Comparison of ENCODE assay signal across 39 cellular contexts in genomic region chr18:13096232-13096631, GRCh38.
"Had no signal": no experiment of that assay in that cellular context is flagged by ENCODE, and none has a peak within 500 bp of the region (broad histone marks: within the 10 kb centered on the region; RNA-seq: fewer than 3 reads in every experiment).

No MANE protein-coding gene starts in this region.

- H3K4me3 ChIP-seq: ascending aorta, cardiac muscle cell had no signal

- H3K4me1 Mint-ChIP-seq: activated CD4-positive, alpha-beta memory T cell treated with anti-CD3 and anti-CD28 coated beads, Interleukin-2, amount 10 ng/mL, durations not matched to agents 7 days and 5 days; activated CD4-positive, alpha-beta T cell treated with anti-CD3 and anti-CD28 coated beads for 36 hours; activated CD4-positive, alpha-beta T cell treated with anti-CD3 and anti-CD28 coated beads, Interleukin-2, amount 10 ng/mL, durations not matched to agents 7 days and 5 days; activated CD8-positive, alpha-beta memory T cell treated with anti-CD3 and anti-CD28 coated beads, Interleukin-2, amount 10 ng/mL, durations not matched to agents 7 days and 5 days; activated naive CD4-positive, alpha-beta T cell treated with anti-CD3 and anti-CD28 coated beads, Interleukin-2, amount 50 U/mL, for 24 hours; activated naive CD8-positive, alpha-beta T cell treated with anti-CD3 and anti-CD28 coated beads, Interleukin-2, amount 10 ng/mL, durations not matched to agents 7 days and 5 days; activated naive CD8-positive, alpha-beta T cell treated with anti-CD3 and anti-CD28 coated beads, Interleukin-2, amount 50 U/mL, for 24 hours; brain; central memory CD8-positive, alpha-beta T cell; WTC11 had no signal

- H3K4me1 ChIP-seq: ascending aorta had no signal

- H3K27me3 Mint-ChIP-seq: activated CD4-positive, alpha-beta memory T cell treated with anti-CD3 and anti-CD28 coated beads, Interleukin-2, amount 10 ng/mL, durations not matched to agents 7 days and 5 days; activated CD4-positive, alpha-beta T cell treated with anti-CD3 and anti-CD28 coated beads for 36 hours; activated CD4-positive, alpha-beta T cell treated with anti-CD3 and anti-CD28 coated beads, Interleukin-2, amount 10 ng/mL, durations not matched to agents 7 days and 5 days; activated CD8-positive, alpha-beta memory T cell treated with anti-CD3 and anti-CD28 coated beads, Interleukin-2, amount 10 ng/mL, durations not matched to agents 7 days and 5 days; activated naive CD4-positive, alpha-beta T cell treated with anti-CD3 and anti-CD28 coated beads, Interleukin-2, amount 50 U/mL, for 24 hours; activated naive CD8-positive, alpha-beta T cell; activated naive CD8-positive, alpha-beta T cell treated with anti-CD3 and anti-CD28 coated beads, Interleukin-2, amount 10 ng/mL, durations not matched to agents 7 days and 5 days; activated naive CD8-positive, alpha-beta T cell treated with anti-CD3 and anti-CD28 coated beads, Interleukin-2, amount 50 U/mL, for 24 hours; activated T-cell treated with anti-CD3 and anti-CD28 coated beads, Interleukin-2, amount 50 U/mL, for 24 hours; brain; central memory CD8-positive, alpha-beta T cell had no signal

- H3K27ac ChIP-seq: ascending aorta, cardiac muscle cell, VCaP had no signal

- H3K27me3 ChIP-seq: ascending aorta, cardiac muscle cell had no signal

- ATAC-seq: activated CD4-positive, alpha-beta T cell treated with anti-CD3 and anti-CD28 coated beads for 36 hours; activated CD4-positive, CD25-positive, alpha-beta regulatory T cell treated with anti-CD3 and anti-CD28 coated beads, Interleukin-2, amount 50 U/mL, for 24 hours; activated CD8-positive, alpha-beta memory T cell treated with anti-CD3 and anti-CD28 coated beads, Interleukin-2, amount 10 ng/mL, durations not matched to agents 7 days and 5 days; activated CD8-positive, alpha-beta T cell treated with anti-CD3 and anti-CD28 coated beads, Interleukin-2, amount 10 ng/mL, durations not matched to agents 7 days and 5 days; activated naive CD8-positive, alpha-beta T cell treated with anti-CD3 and anti-CD28 coated beads, Interleukin-2, amount 50 U/mL, for 24 hours; WTC11 had no signal

- H3K4me3 Mint-ChIP-seq: activated CD4-positive, alpha-beta memory T cell treated with anti-CD3 and anti-CD28 coated beads, Interleukin-2, amount 10 ng/mL, durations not matched to agents 7 days and 5 days; activated CD4-positive, alpha-beta T cell treated with anti-CD3 and anti-CD28 coated beads for 36 hours; activated CD4-positive, alpha-beta T cell treated with anti-CD3 and anti-CD28 coated beads, Interleukin-2, amount 10 ng/mL, durations not matched to agents 7 days and 5 days; activated CD8-positive, alpha-beta memory T cell treated with anti-CD3 and anti-CD28 coated beads, Interleukin-2, amount 10 ng/mL, durations not matched to agents 7 days and 5 days; activated CD8-positive, alpha-beta T cell treated with anti-CD3 and anti-CD28 coated beads, Interleukin-2, amount 10 ng/mL, durations not matched to agents 7 days and 5 days; activated naive CD4-positive, alpha-beta T cell treated with anti-CD3 and anti-CD28 coated beads, Interleukin-2, amount 50 U/mL, for 24 hours; activated naive CD8-positive, alpha-beta T cell; activated naive CD8-positive, alpha-beta T cell treated with anti-CD3 and anti-CD28 coated beads, Interleukin-2, amount 10 ng/mL, durations not matched to agents 7 days and 5 days; activated naive CD8-positive, alpha-beta T cell treated with anti-CD3 and anti-CD28 coated beads, Interleukin-2, amount 50 U/mL, for 24 hours; activated T-cell treated with anti-CD3 and anti-CD28 coated beads, Interleukin-2, amount 50 U/mL, for 24 hours; brain; central memory CD8-positive, alpha-beta T cell; T-helper 1 cell treated with Interleukin-12 subunit alpha and Interleukin-12 subunit beta and Interleukin-4 antibody, amounts not matched to agents 30 μg/mL and 1 μg/mL, for 36 hours; T-helper 2 cell treated with Interferon-gamma antibody and Interleukin-4, amounts not matched to agents 5 μg/mL and 100 μg/mL, for 36 hours; WTC11 had no signal

- H3K27ac Mint-ChIP-seq: activated CD4-positive, alpha-beta memory T cell treated with anti-CD3 and anti-CD28 coated beads, Interleukin-2, amount 10 ng/mL, durations not matched to agents 7 days and 5 days; activated CD4-positive, alpha-beta T cell treated with anti-CD3 and anti-CD28 coated beads for 36 hours; activated CD4-positive, alpha-beta T cell treated with anti-CD3 and anti-CD28 coated beads, Interleukin-2, amount 10 ng/mL, durations not matched to agents 7 days and 5 days; activated CD8-positive, alpha-beta memory T cell treated with anti-CD3 and anti-CD28 coated beads, Interleukin-2, amount 10 ng/mL, durations not matched to agents 7 days and 5 days; activated CD8-positive, alpha-beta T cell treated with anti-CD3 and anti-CD28 coated beads, Interleukin-2, amount 10 ng/mL, durations not matched to agents 7 days and 5 days; activated naive CD4-positive, alpha-beta T cell treated with anti-CD3 and anti-CD28 coated beads, Interleukin-2, amount 50 U/mL, for 24 hours; activated naive CD8-positive, alpha-beta T cell; activated naive CD8-positive, alpha-beta T cell treated with anti-CD3 and anti-CD28 coated beads, Interleukin-2, amount 10 ng/mL, durations not matched to agents 7 days and 5 days; activated naive CD8-positive, alpha-beta T cell treated with anti-CD3 and anti-CD28 coated beads, Interleukin-2, amount 50 U/mL, for 24 hours; activated T-cell treated with anti-CD3 and anti-CD28 coated beads, Interleukin-2, amount 50 U/mL, for 24 hours; activated T-helper 2 cell treated with anti-CD3 and anti-CD28 coated beads, Interferon-gamma antibody, Interleukin-2, Interleukin-4, amounts not matched to agents 10 μg/mL and 5 μg/mL and 100 μg/mL, durations not matched to agents 14 hours and 24 hours and 36 hours; brain; T-helper 1 cell treated with Interleukin-12 subunit alpha and Interleukin-12 subunit beta and Interleukin-4 antibody, amounts not matched to agents 30 μg/mL and 1 μg/mL, for 36 hours; T-helper 2 cell treated with Interferon-gamma antibody and Interleukin-4, amounts not matched to agents 5 μg/mL and 100 μg/mL, for 36 hours; WTC11 had no signal

- H3K9me3 Mint-ChIP-seq: activated CD4-positive, alpha-beta memory T cell treated with anti-CD3 and anti-CD28 coated beads, Interleukin-2, amount 10 ng/mL, durations not matched to agents 7 days and 5 days; activated CD4-positive, alpha-beta T cell treated with anti-CD3 and anti-CD28 coated beads, Interleukin-2, amount 10 ng/mL, durations not matched to agents 7 days and 5 days; activated naive CD4-positive, alpha-beta T cell treated with anti-CD3 and anti-CD28 coated beads, Interleukin-2, amount 50 U/mL, for 24 hours; activated naive CD8-positive, alpha-beta T cell treated with anti-CD3 and anti-CD28 coated beads, Interleukin-2, amount 10 ng/mL, durations not matched to agents 7 days and 5 days; activated naive CD8-positive, alpha-beta T cell treated with anti-CD3 and anti-CD28 coated beads, Interleukin-2, amount 50 U/mL, for 24 hours; activated T-cell treated with anti-CD3 and anti-CD28 coated beads, Interleukin-2, amount 50 U/mL, for 24 hours; activated T-helper 2 cell treated with anti-CD3 and anti-CD28 coated beads, Interferon-gamma antibody, Interleukin-2, Interleukin-4, amounts not matched to agents 10 μg/mL and 5 μg/mL and 100 μg/mL, durations not matched to agents 14 hours and 24 hours and 36 hours; central memory CD8-positive, alpha-beta T cell; T-helper 1 cell treated with Interleukin-12 subunit alpha and Interleukin-12 subunit beta and Interleukin-4 antibody, amounts not matched to agents 30 μg/mL and 1 μg/mL, for 36 hours; T-helper 2 cell treated with Interferon-gamma antibody and Interleukin-4, amounts not matched to agents 5 μg/mL and 100 μg/mL, for 36 hours had no signal

- H3K9me3 ChIP-seq: ascending aorta had no signal

- FAIRE-seq: bronchial epithelial cell, TTC549 had no signal

- DNase-seq: activated CD4-positive, alpha-beta memory T cell treated with anti-CD3 and anti-CD28 coated beads, Interleukin-2, amount 10 ng/mL, durations not matched to agents 7 days and 5 days; activated CD4-positive, alpha-beta T cell treated with anti-CD3 and anti-CD28 coated beads for 1 hour; activated CD4-positive, alpha-beta T cell treated with anti-CD3 and anti-CD28 coated beads for 36 hours; activated CD4-positive, alpha-beta T cell treated with anti-CD3 and anti-CD28 coated beads for 48 hours; activated CD4-positive, alpha-beta T cell treated with anti-CD3 and anti-CD28 coated beads, Interleukin-2, amount 10 ng/mL, durations not matched to agents 7 days and 5 days; activated CD4-positive, alpha-beta T cell treated with anti-CD3 and anti-CD28 coated beads, Interleukin-2, amount 50 U/mL, for 48 hours; activated CD4-positive, CD25-positive, alpha-beta regulatory T cell; activated CD8-positive, alpha-beta memory T cell treated with anti-CD3 and anti-CD28 coated beads for 24 hours; activated CD8-positive, alpha-beta memory T cell treated with anti-CD3 and anti-CD28 coated beads, Interleukin-2, amount 10 ng/mL, durations not matched to agents 7 days and 5 days; activated CD8-positive, alpha-beta memory T cell treated with anti-CD3 and anti-CD28 coated beads, Interleukin-2, amount 50 U/mL, for 48 hours; activated CD8-positive, alpha-beta T cell treated with anti-CD3 and anti-CD28 coated beads, Interleukin-2, amount 10 ng/mL, durations not matched to agents 7 days and 5 days; activated effector memory CD4-positive, alpha-beta T cell treated with Interleukin-2 at 50 U/mL for 16 hours; activated gamma-delta T cell; activated naive CD4-positive, alpha-beta T cell treated with Interleukin-2 at 50 U/mL for 16 hours; activated naive CD8-positive, alpha-beta T cell treated with anti-CD3 and anti-CD28 coated beads, Interleukin-2, amount 10 ng/mL, durations not matched to agents 7 days and 5 days; activated naive CD8-positive, alpha-beta T cell treated with anti-CD3 and anti-CD28 coated beads, Interleukin-2, amount 50 U/mL, for 24 hours; activated T-cell treated with anti-CD3 and anti-CD28 coated beads, Interleukin-2, amount 50 U/mL, for 24 hours; activated T-cell treated with anti-CD3 and anti-CD28 coated beads, Interleukin-2, amount 50 U/mL, for 48 hours; amygdala; anterior cingulate cortex; caudate nucleus; cerebellar nuclear complex; T-helper 1 cell; T-helper 2 cell; T-helper 9 cell had no signal
